In the genomic region with DNA sequence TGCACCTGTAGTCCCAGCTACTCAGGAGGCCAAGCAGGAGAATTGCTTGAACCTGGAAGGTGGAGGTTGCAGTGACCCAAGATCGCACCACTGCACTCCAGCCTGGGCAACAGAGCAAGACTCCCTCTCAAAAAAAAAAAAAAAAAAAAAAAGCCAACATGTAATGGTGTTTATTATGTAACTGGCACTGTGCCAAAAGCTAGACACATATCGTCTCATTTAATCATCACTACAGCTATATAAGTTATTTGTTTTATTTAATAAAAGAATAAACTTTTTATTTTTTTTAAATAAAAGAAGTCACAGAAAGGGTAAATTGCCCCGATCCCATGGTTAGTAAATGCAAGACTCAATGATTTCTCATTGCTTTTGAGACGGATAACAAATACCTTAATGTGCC, we compare ENCODE assay signal across 1 cellular context.
TF ChIP-seq lines count a peak whose summit lies in the region.

No MANE protein-coding gene starts in this region.

TF ChIP-seq in HEK293, 187 proteins besides CTCF, POLR2A, EP300 and RAD21:
- TF ChIP-seq, protein P1, sequence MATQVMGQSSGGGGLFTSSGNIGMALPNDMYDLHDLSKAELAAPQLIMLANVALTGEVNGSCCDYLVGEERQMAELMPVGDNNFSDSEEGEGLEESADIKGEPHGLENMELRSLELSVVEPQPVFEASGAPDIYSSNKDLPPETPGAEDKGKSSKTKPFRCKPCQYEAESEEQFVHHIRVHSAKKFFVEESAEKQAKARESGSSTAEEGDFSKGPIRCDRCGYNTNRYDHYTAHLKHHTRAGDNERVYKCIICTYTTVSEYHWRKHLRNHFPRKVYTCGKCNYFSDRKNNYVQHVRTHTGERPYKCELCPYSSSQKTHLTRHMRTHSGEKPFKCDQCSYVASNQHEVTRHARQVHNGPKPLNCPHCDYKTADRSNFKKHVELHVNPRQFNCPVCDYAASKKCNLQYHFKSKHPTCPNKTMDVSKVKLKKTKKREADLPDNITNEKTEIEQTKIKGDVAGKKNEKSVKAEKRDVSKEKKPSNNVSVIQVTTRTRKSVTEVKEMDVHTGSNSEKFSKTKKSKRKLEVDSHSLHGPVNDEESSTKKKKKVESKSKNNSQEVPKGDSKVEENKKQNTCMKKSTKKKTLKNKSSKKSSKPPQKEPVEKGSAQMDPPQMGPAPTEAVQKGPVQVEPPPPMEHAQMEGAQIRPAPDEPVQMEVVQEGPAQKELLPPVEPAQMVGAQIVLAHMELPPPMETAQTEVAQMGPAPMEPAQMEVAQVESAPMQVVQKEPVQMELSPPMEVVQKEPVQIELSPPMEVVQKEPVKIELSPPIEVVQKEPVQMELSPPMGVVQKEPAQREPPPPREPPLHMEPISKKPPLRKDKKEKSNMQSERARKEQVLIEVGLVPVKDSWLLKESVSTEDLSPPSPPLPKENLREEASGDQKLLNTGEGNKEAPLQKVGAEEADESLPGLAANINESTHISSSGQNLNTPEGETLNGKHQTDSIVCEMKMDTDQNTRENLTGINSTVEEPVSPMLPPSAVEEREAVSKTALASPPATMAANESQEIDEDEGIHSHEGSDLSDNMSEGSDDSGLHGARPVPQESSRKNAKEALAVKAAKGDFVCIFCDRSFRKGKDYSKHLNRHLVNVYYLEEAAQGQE (tag by site-specific recombination; IDR thresholded peaks at IDR 0.05): no peak
- TF ChIP-seq KLF7 (tag by site-specific recombination; IDR thresholded peaks at IDR 0.05; ENCODE audit: borderline replicate concordance) (no peak), ZNF664 (tag by site-specific recombination; IDR thresholded peaks at IDR 0.05) (0 out of 2 replicates have a peak, but pooled peaks have one; percentile 24)
